8 cellular contexts compared by ENCODE assay signal in genomic region chr9:96417051-96417586, GRCh38. TPM values are rescaled to one million over a fixed set of nuclear protein-coding genes. Genes with fewer than 3 reads are reported as not detected.
DNase-seq lines count a peak whose midpoint lies in the region; ATAC-seq and TF ChIP-seq lines count a peak whose summit lies in the region.

No MANE protein-coding gene starts in this region.

- DNase-seq in Kasumi-1 (lab: John Stamatoyannopoulos, UW) (peak; percentile 66), SHP77 (lab: John Stamatoyannopoulos, UW) (peak; percentile 70 to 77), activated gamma-delta T cell treated with Interleukin-2 at 50 U/mL for 16 hours (peak; percentile 89), foreskin fibroblast (peak; percentile 75 to 94), neural progenitor cell (ENCODE audit: low spot score) (peak; percentile 93), stomach (peak; percentile 91)

- no peaks in the 10 kb centered on the region for H3K9me3 Mint-ChIP-seq in neural progenitor cell

- peaks cover 30% of the 10 kb centered on the region for H3K4me1 Mint-ChIP-seq in neural progenitor cell

- WGBS in stomach, 5 donors = 0 to 1% (median 0%) methylated on average over 3 to 50 of the region's 50 CpGs

- peaks cover 26% of the 10 kb centered on the region for H4K20me1 ChIP-seq in neural progenitor cell (ENCODE audit: low read depth)

- TF ChIP-seq CTCF in C4-2B (conservative IDR thresholded peaks at IDR 0.05) (no peak), foreskin fibroblast (IDR thresholded peaks at IDR 0.05; ENCODE audit: low read depth, low read length) (no peak), neural progenitor cell (IDR thresholded peaks at IDR 0.05) (no peak), stomach (IDR thresholded peaks at IDR 0.05) (peak in 1 of 7 experiments; percentile 37)

- ATAC-seq in GM19467 (IDR thresholded peaks at IDR 0.05; ENCODE audit: unreplicated experiment) = peak; percentile 21

- H3K4me1 ChIP-seq in neural progenitor cell = peaks cover 25% of the 10 kb centered on the region
- H3K4me1 ChIP-seq in stomach = peaks cover 19 to 48% (median 35%) of the 10 kb centered on the region in 4 donors

- peak overlapping the region; percentile 61 for H3K9ac ChIP-seq in neural progenitor cell

- peak overlapping the region; percentile 66 for H2AFZ ChIP-seq in neural progenitor cell (replicated peaks)

- intact Hi-C loops in stomach (cut with DNase I; ENCODE audit: low total_unique reads) = no loop called here

- H3K27ac Mint-ChIP-seq in neural progenitor cell = peak overlapping the region; percentile 84

- H3K36me3 ChIP-seq in neural progenitor cell = no peaks in the 10 kb centered on the region
- no peaks in the 10 kb centered on the region for H3K36me3 ChIP-seq in stomach

- peak overlapping the region; percentile 94 for H3K4me2 ChIP-seq in neural progenitor cell

- peak overlapping the region; percentile 75 to 98 for H3K4me3 ChIP-seq in foreskin fibroblast (ENCODE audit: low read depth in 1 of 2, low read length in 2 of 2)
- peak overlapping the region; percentile 66 for H3K4me3 ChIP-seq in neural progenitor cell
- peak overlapping the region; percentile 78 to 95 (median 91) for H3K4me3 ChIP-seq in stomach

- peaks cover 6% of the 10 kb centered on the region for H3K27me3 Mint-ChIP-seq in neural progenitor cell (ENCODE audit: insufficient read depth, low read depth)

- no peak for TF ChIP-seq EP300 in stomach (IDR thresholded peaks at IDR 0.05)

- peak overlapping the region; percentile 94 for H3K4me3 Mint-ChIP-seq in neural progenitor cell

- H3F3A ChIP-seq in neural progenitor cell (ENCODE audit: low read depth) = peaks cover 40% of the 10 kb centered on the region

- H3K27me3 ChIP-seq in neural progenitor cell = no peaks in the 10 kb centered on the region
- H3K27me3 ChIP-seq in stomach = no peaks in the 10 kb centered on the region

- H3K27ac ChIP-seq in C4-2B (peak overlapping the region; percentile 93), neural progenitor cell (peak overlapping the region; percentile 13), stomach (peak overlapping the region; percentile 98 to 100 (median 99))

- H3K36me3 Mint-ChIP-seq in neural progenitor cell = peaks cover 2% of the 10 kb centered on the region

- no peak for TF ChIP-seq POLR2A in stomach (IDR thresholded peaks at IDR 0.05)

- H3K79me2 ChIP-seq in neural progenitor cell (ENCODE audit: low read depth) = peaks cover 50% of the 10 kb centered on the region

- H3K9me3 ChIP-seq in neural progenitor cell (ENCODE audit: low read depth) (no peaks in the 10 kb centered on the region), stomach (no peaks in the 10 kb centered on the region)

RNA-seq across cellular contexts. Expression of gene ZNF367, which starts 1.1 kb away (rescaled TPM):
- total RNA-seq in neural progenitor cell (ENCODE audit: low replicate concordance) (14.6 and 18.0 TPM in 2 replicates), stomach (1 to 10 TPM in 3 of 5 donors, under 1 TPM in 1, not detected in 1; 0.58 to 9.8 (median 5.4) TPM)
- polyA plus RNA-seq in stomach = 1 to 10 TPM; 1.6 to 1.9 (median 1.8) TPM

RNA-seq across cellular contexts. Expression of gene HABP4, which starts 32.9 kb away (rescaled TPM):
- total RNA-seq in neural progenitor cell (ENCODE audit: low replicate concordance) (11.3 and 12.3 TPM in 2 replicates), stomach (10 to 100 TPM in 2 of 5 donors, 1 to 10 TPM in 2, under 1 TPM in 1; 0.58 to 45.1 (median 9.2) TPM)
- polyA plus RNA-seq in stomach = 10 to 100 TPM in 2 of 3 donors, 1 to 10 TPM in 1; 9.6 to 13.2 (median 10.2) TPM

RNA-seq across cellular contexts. Expression of gene SLC35D2, which starts 33.6 kb away (rescaled TPM):
- total RNA-seq in neural progenitor cell (ENCODE audit: low replicate concordance) (18.5 and 30.1 TPM in 2 replicates), stomach (10 to 100 TPM; 13.8 to 43.3 (median 20.7) TPM)
- 10 to 100 TPM; 21.5 to 42.0 (median 23.3) TPM for polyA plus RNA-seq in stomach

Comparison
In these comparisons a context has a peak if more than half of its experiments do, and no peak if none do; other contexts are left out.
1. Peak in every context shown above with its lines: DNase-seq, ATAC-seq, H3K4me3 ChIP-seq and H3K27ac ChIP-seq.
2. H3K27ac ChIP-seq: peak in every context shown above with its lines; median percentile 99 in stomach; 93 in C4-2B; 13 in neural progenitor cell.